ENCODE assay signal across 19 cellular contexts in genomic region chr21:42538479-42539275, GRCh38. TPM values are rescaled to one million over a fixed set of nuclear protein-coding genes. Genes with fewer than 3 reads are reported as not detected.
DNase-seq lines count a peak whose midpoint lies in the region; ATAC-seq lines count a peak whose summit lies in the region.
"Had no signal": no experiment of that assay in that cellular context is flagged by ENCODE, and none has a peak within 500 bp of the region (broad histone marks: within the 10 kb centered on the region; RNA-seq: fewer than 3 reads in every experiment).

No MANE protein-coding gene starts in this region.

- H3K27ac Mint-ChIP-seq in IgD-negative memory B cell: peak overlapping the region in 2 of 3 donors; percentile 31 to 92
- H3K27ac Mint-ChIP-seq in memory B cell: peak overlapping the region; percentile 99

- no peaks in the 10 kb centered on the region for H3K27me3 ChIP-seq in SJCRH30
- H3K27me3 ChIP-seq: brain microvascular endothelial cell, upper lobe of left lung had no signal

- no peak for ATAC-seq in memory B cell (ENCODE audit: low read depth)
- ATAC-seq in GM21825 (IDR thresholded peaks at IDR 0.05; ENCODE audit: unreplicated experiment): no peak

- H3K27me3 Mint-ChIP-seq in IgD-negative memory B cell (no peaks in the 10 kb centered on the region), memory B cell (no peaks in the 10 kb centered on the region)
- H3K27me3 Mint-ChIP-seq: CD4-positive, alpha-beta memory T cell had no signal

- H3K36me3 ChIP-seq in SJCRH30: no peaks in the 10 kb centered on the region
- H3K36me3 ChIP-seq: brain microvascular endothelial cell had no signal

- H3K9me3 ChIP-seq in SJCRH30 (replicated peaks): no peaks in the 10 kb centered on the region
- H3K9me3 ChIP-seq: upper lobe of left lung had no signal

- H3K4me3 Mint-ChIP-seq in IgD-negative memory B cell (no peak overlapping the region), memory B cell (no peak overlapping the region)
- H3K4me3 Mint-ChIP-seq: CD4-positive, alpha-beta memory T cell had no signal

- peak; percentile 66 for DNase-seq in COLO668 (lab: John Stamatoyannopoulos, UW; ENCODE audit: unreplicated experiment)
- peak; percentile 18 for DNase-seq in OCI-M1 (lab: John Stamatoyannopoulos, UW)
- no peak for DNase-seq in memory B cell (ENCODE audit: low spot score in 2 of 2)
- no peak for DNase-seq in activated CD8-positive, alpha-beta memory T cell treated with anti-CD3 and anti-CD28 coated beads for 24 hours
- DNase-seq in GF-D8 (lab: John Stamatoyannopoulos, UW): no peak
- DNase-seq in SJCRH30: no peak
- DNase-seq: activated CD4-positive, alpha-beta T cell treated with anti-CD3 and anti-CD28 coated beads, Interleukin-2, amount 50 U/mL, for 1 hour; activated gamma-delta T cell; brain microvascular endothelial cell; CD4-positive, alpha-beta memory T cell; DMS79; Karpas-422; NCI-H1105; stimulated activated CD4-positive, alpha-beta T cell treated with anti-CD3 and anti-CD28 coated beads, Interleukin-4, amount 100 ng/mL, for 24 hours had no signal

- H3K4me1 ChIP-seq in SJCRH30: no peaks in the 10 kb centered on the region

- H3K4me1 Mint-ChIP-seq in IgD-negative memory B cell (peaks cover 36 to 41% (median 37%) of the 10 kb centered on the region in 3 donors), memory B cell (peaks cover 30% of the 10 kb centered on the region)

- H3K9me3 Mint-ChIP-seq in IgD-negative memory B cell: no peaks in the 10 kb centered on the region
- H3K9me3 Mint-ChIP-seq in memory B cell: no peaks in the 10 kb centered on the region
- H3K9me3 Mint-ChIP-seq: CD4-positive, alpha-beta memory T cell had no signal

- no peak overlapping the region for H3K4me3 ChIP-seq in SJCRH30
- H3K4me3 ChIP-seq: coronary artery, smooth muscle cell, upper lobe of left lung had no signal

- H3K27ac ChIP-seq in SJCRH30: no peak overlapping the region
- H3K27ac ChIP-seq: brain microvascular endothelial cell, coronary artery had no signal

- H3K36me3 Mint-ChIP-seq in IgD-negative memory B cell (peaks cover 4% of the 10 kb centered on the region), memory B cell (peaks cover 26% of the 10 kb centered on the region)

RNA-seq across cellular contexts. Expression of gene SLC37A1, which starts 25.0 kb away (rescaled TPM):
- 14.8 TPM for polyA plus RNA-seq in IgD-negative memory B cell
- total RNA-seq in SJCRH30 (2014; rRNA removed; shearing (Covaris generic)): not detected in 2 replicates

RNA-seq across cellular contexts. Expression of gene RSPH1, which starts 42.7 kb away (rescaled TPM):
- polyA plus RNA-seq in IgD-negative memory B cell: not detected
- total RNA-seq in SJCRH30 (2014; rRNA removed; shearing (Covaris generic)): not detected in 2 replicates
- total RNA-seq: CD4-positive, alpha-beta memory T cell; smooth muscle cell had no signal
- polyA plus RNA-seq: CD4-positive, alpha-beta memory T cell had no signal

Comparison
In these comparisons a context has a peak if more than half of its experiments do, and no peak if none do; other contexts are left out.
1. DNase-seq: peak in COLO668 (single experiment) and OCI-M1 (single experiment); none in memory B cell (0 of 2), activated CD8-positive, alpha-beta memory T cell treated with anti-CD3 and anti-CD28 coated beads for 24 hours (single experiment), GF-D8 (single experiment) and SJCRH30 (0 of 2).